Comparison of ENCODE assay signal across 8 cellular contexts in genomic region chrX:118117069-118117405, GRCh38. TPM values are rescaled to one million over a fixed set of nuclear protein-coding genes. Genes with fewer than 3 reads are reported as not detected.
DNase-seq lines count a peak whose midpoint lies in the region; ATAC-seq and TF ChIP-seq lines count a peak whose summit lies in the region.

No MANE protein-coding gene starts in this region.

- H4K20me1 ChIP-seq in PC-3 (ENCODE audit: low read length) = no peaks in the 10 kb centered on the region

- peak overlapping the region; percentile 13 for H3K27ac Mint-ChIP-seq in osteocyte (ENCODE audit: unreplicated experiment)

- CTCF ChIA-PET in PC-3 (lab: Charles Lee) = no interaction called here
- CTCF ChIA-PET in HEK293T (lab: Yijun Ruan, JAX) = interaction anchor here (0.6 kb wide), 1 partner anchor 48 kb away, joined by 4 read pairs; no protein-coding TSS in a partner anchor

- ATAC-seq in GM18505 (IDR thresholded peaks at IDR 0.05; ENCODE audit: unreplicated experiment) (peak; percentile 36), PC-3 (peak; percentile 54), GM18870 (IDR thresholded peaks at IDR 0.05; ENCODE audit: unreplicated experiment) (no peak), HG02981 (IDR thresholded peaks at IDR 0.05; ENCODE audit: unreplicated experiment) (no peak)

- H3K27me3 ChIP-seq in PC-3 (ENCODE audit: low read length) (no peaks in the 10 kb centered on the region), esophagus squamous epithelium (no peaks in the 10 kb centered on the region)

- H3F3A ChIP-seq in PC-3 (ENCODE audit: low read length, unreplicated experiment) = no peaks in the 10 kb centered on the region

- H3K4me1 ChIP-seq in PC-3 (ENCODE audit: insufficient read depth, low read length) = peaks cover 16% of the 10 kb centered on the region
- peaks cover 0 to 20% (median 0%) of the 10 kb centered on the region in 3 donors for H3K4me1 ChIP-seq in esophagus squamous epithelium

- DNase-seq in PC-3 (peak; percentile 10), esophagus squamous epithelium (lab: John Stamatoyannopoulos, UW) (no peak), osteocyte (ENCODE audit: extremely low spot score, unreplicated experiment) (no peak), HEK293T (ENCODE audit: extremely low spot score) (no peak), CD1c-positive myeloid dendritic cell (ENCODE audit: extremely low spot score) (no peak)

- H3K36me3 ChIP-seq in PC-3 (ENCODE audit: low read depth, low read length) (no peaks in the 10 kb centered on the region), esophagus squamous epithelium (no peaks in the 10 kb centered on the region)

- peak overlapping the region; percentile 86 for H3K4me3 ChIP-seq in PC-3 (ENCODE audit: low read length)
- H3K4me3 ChIP-seq in esophagus squamous epithelium = peak overlapping the region; percentile 51 to 76 (median 58)

- 0 out of 2 replicates have a peak overlapping the region, but pooled peaks have one; percentile 11 for H3K27ac ChIP-seq in PC-3 (ENCODE audit: low read length)
- peak overlapping the region; percentile 71 to 83 (median 77) for H3K27ac ChIP-seq in esophagus squamous epithelium

- H3K36me3 Mint-ChIP-seq in osteocyte (ENCODE audit: unreplicated experiment) = no peaks in the 10 kb centered on the region

- peak overlapping the region; percentile 92 for H2AFZ ChIP-seq in PC-3 (ENCODE audit: low read length)

- H3K9me3 Mint-ChIP-seq in osteocyte (ENCODE audit: unreplicated experiment) = no peaks in the 10 kb centered on the region

- no peaks in the 10 kb centered on the region for H3K9me2 ChIP-seq in PC-3 (replicated peaks; ENCODE audit: low read length)

- POLR2A ChIA-PET in PC-3 (lab: Charles Lee; ENCODE audit: unreplicated experiment) = interaction anchor here (1.2 kb wide), 1 partner anchor 125 kb away, joined by 3 read pairs; no protein-coding TSS in a partner anchor
- POLR2A ChIA-PET in HEK293T (lab: Yijun Ruan, JAX) = interaction anchor here (0.8 to 1.0 kb wide), 2 partner anchors 29 to 62 kb away, joined by 3 read pairs; no protein-coding TSS in a partner anchor

- TF ChIP-seq POLR2A in GM18505 (IDR thresholded peaks at IDR 0.05; ENCODE audit: borderline replicate concordance, extremely low read depth, insufficient read depth, insufficient read length) (no peak), esophagus squamous epithelium (IDR thresholded peaks at IDR 0.05) (no peak)

- peak overlapping the region; percentile 62 for H3K4me3 Mint-ChIP-seq in osteocyte (ENCODE audit: unreplicated experiment)

- TF ChIP-seq CTCF in PC-3 (conservative IDR thresholded peaks at IDR 0.05; ENCODE audit: low read depth, low read length) = no peak
- no peak for TF ChIP-seq CTCF in esophagus squamous epithelium (IDR thresholded peaks at IDR 0.05)
- TF ChIP-seq CTCF in osteocyte (IDR thresholded peaks at IDR 0.05) = no peak

- no peaks in the 10 kb centered on the region for H3K79me2 ChIP-seq in PC-3 (ENCODE audit: low read length)

- intact Hi-C loops in PC-3 (cut with micrococcal nuclease) = loop anchor here (1.0 to 2.0 kb wide), 3 partner anchors 50 to 120 kb away; no protein-coding TSS in a partner anchor
- intact Hi-C loops in esophagus squamous epithelium (cut with DNase I) = no loop called here

- H3K4me2 ChIP-seq in PC-3 (ENCODE audit: low read length) = peak overlapping the region; percentile 90

- H3K9me3 ChIP-seq in PC-3 (ENCODE audit: low read length) = no peaks in the 10 kb centered on the region
- H3K9me3 ChIP-seq in esophagus squamous epithelium = no peaks in the 10 kb centered on the region

- peaks cover 19% of the 10 kb centered on the region for H3K27me3 Mint-ChIP-seq in osteocyte (ENCODE audit: unreplicated experiment)

- no TSS peak for BruUV-seq in PC-3 (replicated peaks; lab: Mats Ljungman, UMichigan)

- 20 to 50% methylated on average over 1 of the region's 12 CpGs for WGBS in esophagus squamous epithelium, 2 donors

- peaks cover 10% of the 10 kb centered on the region for H3K4me1 Mint-ChIP-seq in osteocyte (ENCODE audit: unreplicated experiment)

- H3K9ac ChIP-seq in PC-3 (ENCODE audit: low read length) = peak overlapping the region; percentile 77

TF ChIP-seq in HEK293T, 16 proteins besides CTCF, POLR2A, EP300 and RAD21:
- TF ChIP-seq ELF4 (IDR thresholded peaks at IDR 0.05) (no peak), BHLHE40 (IDR thresholded peaks at IDR 0.05; ENCODE audit: borderline replicate concordance) (no peak), FOXM1 (IDR thresholded peaks at IDR 0.05; ENCODE audit: borderline replicate concordance) (no peak), ZNF384 (IDR thresholded peaks at IDR 0.05) (no peak), FOXK2 (IDR thresholded peaks at IDR 0.05) (no peak), ARNT (IDR thresholded peaks at IDR 0.05) (no peak), NFRKB (IDR thresholded peaks at IDR 0.05) (no peak), SP1 (IDR thresholded peaks at IDR 0.05) (no peak), HDGF (IDR thresholded peaks at IDR 0.05; ENCODE audit: borderline replicate concordance) (no peak), LEF1 (IDR thresholded peaks at IDR 0.05; ENCODE audit: borderline replicate concordance) (no peak), L3MBTL2 (conservative IDR thresholded peaks at IDR 0.05) (no peak), TARDBP (IDR thresholded peaks at IDR 0.05) (no peak), PKNOX1 (IDR thresholded peaks at IDR 0.05) (no peak), CTBP1 (IDR thresholded peaks at IDR 0.05; ENCODE audit: borderline replicate concordance) (no peak), SUZ12 (IDR thresholded peaks at IDR 0.05) (no peak), FOXA1 (IDR thresholded peaks at IDR 0.05) (no peak)

RNA-seq across cellular contexts. Expression of gene KLHL13, which starts 0.4 kb away (rescaled TPM):
- total RNA-seq in PC-3 (2014; rRNA removed) = 3.5 and 4.0 TPM in 2 replicates
- 1 to 10 TPM; 1.3 to 8.2 (median 5.2) TPM for total RNA-seq in esophagus squamous epithelium
- not detected in 2 replicates for total RNA-seq in osteocyte

Comparison
In these comparisons a context has a peak if more than half of its experiments do, and no peak if none do; other contexts are left out.
1. ATAC-seq: peak in GM18505 (single experiment) and PC-3 (single experiment); none in GM18870 (single experiment) and HG02981 (single experiment).